In genomic region chr6:111880181-111880944, GRCh38 we compare ENCODE assay signal across 18 cellular contexts. TPM values are rescaled to one million over a fixed set of nuclear protein-coding genes. Genes with fewer than 3 reads are reported as not detected.
A peak's percentile ranks its signal among the peaks of the same experiment; 100 is the strongest.
DNase-seq lines count a peak whose midpoint lies in the region; ATAC-seq and TF ChIP-seq lines count a peak whose summit lies in the region.
"Had no signal": no experiment of that assay in that cellular context is flagged by ENCODE, and none has a peak within 500 bp of the region (broad histone marks: within the 10 kb centered on the region; RNA-seq: fewer than 3 reads in every experiment).

No MANE protein-coding gene starts in this region.

- intact Hi-C loops in IMR-90 (cut with micrococcal nuclease): no loop called here
- intact Hi-C loops in thyroid gland (cut with DNase I): no loop called here
- intact Hi-C loops in activated T-helper 1 cell treated with anti-CD3 and anti-CD28 coated beads, Interleukin-12 subunit alpha, Interleukin-12 subunit beta, Interleukin-2, Interleukin-4 antibody, amounts not matched to agents 30 ng/mL and 10 ng/mL and 1 ng/mL, durations not matched to agents 14 hours and 24 hours and 36 hours (cut with micrococcal nuclease): no loop called here

- no peak overlapping the region for H3K23ac ChIP-seq in IMR-90 (ENCODE audit: low read depth, low read length)

- H3K18ac ChIP-seq in IMR-90 (ENCODE audit: low read depth, low read length): no peak overlapping the region

- no peak overlapping the region for H3K14ac ChIP-seq in IMR-90 (replicated peaks; ENCODE audit: low read depth, low read length)

- H3K9me1 ChIP-seq in IMR-90 (ENCODE audit: insufficient read depth, low read length): no peaks in the 10 kb centered on the region

- no peak overlapping the region for H2BK5ac ChIP-seq in IMR-90 (ENCODE audit: low read depth, low read length, poor library complexity, severe bottlenecking)

- no peak overlapping the region for H3K27ac Mint-ChIP-seq in activated T-helper 1 cell treated with anti-CD3 and anti-CD28 coated beads, Interleukin-12 subunit alpha, Interleukin-12 subunit beta, Interleukin-2, Interleukin-4 antibody, amounts not matched to agents 30 ng/mL and 10 ng/mL and 1 ng/mL, durations not matched to agents 14 hours and 24 hours and 36 hours
- H3K27ac Mint-ChIP-seq: activated CD4-positive, alpha-beta memory T cell treated with anti-CD3 and anti-CD28 coated beads, Interleukin-2, amount 10 ng/mL, durations not matched to agents 7 days and 5 days; nephron had no signal

- no TSS peak for BruUV-seq in IMR-90 (replicated peaks; lab: Mats Ljungman, UMichigan)

- WGBS in IMR-90 (ENCODE audit: extremely low coverage in 2 of 2, insufficient read length in 1 of 2), 2 experiments: no CpG with 5 or more reads among the region's 2 CpGs
- 98 to 99% methylated on average over 2 of the region's 2 CpGs for WGBS in thyroid gland, 2 donors

- H3K56ac ChIP-seq in IMR-90 (ENCODE audit: extremely low read depth, insufficient read depth, low read length): no peak overlapping the region

- TF ChIP-seq POLR2A in IMR-90 (IDR thresholded peaks at IDR 0.05; ENCODE audit: low read depth, low read length): no peak
- no peak for TF ChIP-seq POLR2A in thyroid gland (IDR thresholded peaks at IDR 0.05)

- peak overlapping the region; percentile 51 for H2AFZ ChIP-seq in ACC112 (ENCODE audit: low read length, unreplicated experiment)
- no peak overlapping the region for H2AFZ ChIP-seq in IMR-90 (replicated peaks; ENCODE audit: low read length, poor library complexity)

- DNase-seq in IMR-90 (peak; percentile 54), astrocyte of the spinal cord (ENCODE audit: low read depth, low spot score) (peak; percentile 24), glomerular visceral epithelial cell (ENCODE audit: extremely low spot score) (peak; percentile 16), thyroid gland (no peak)
- no peak for DNase-seq in stimulated activated naive CD4-positive, alpha-beta T cell treated with Interleukin-2 at 50 U/mL for 16 hours (lab: John Stamatoyannopoulos, UW)
- DNase-seq in activated T-helper 1 cell treated with anti-CD3 and anti-CD28 coated beads, Interleukin-12 subunit alpha, Interleukin-12 subunit beta, Interleukin-2, Interleukin-4 antibody, amounts not matched to agents 30 ng/mL and 10 ng/mL and 1 ng/mL, durations not matched to agents 14 hours and 24 hours and 36 hours (ENCODE audit: low spot score): no peak
- DNase-seq: activated CD4-positive, alpha-beta memory T cell treated with anti-CD3 and anti-CD28 coated beads, Interleukin-2, amount 10 ng/mL, durations not matched to agents 7 days and 5 days; AML-193; aorta; effector CD4-positive, alpha-beta T cell; NCI-H1105; stimulated activated CD4-positive, alpha-beta T cell treated with anti-CD3 and anti-CD28 coated beads, Interleukin-2, amount 100 ng/mL, for 24 hours had no signal

- peaks cover 31% of the 10 kb centered on the region for H3K9me3 Mint-ChIP-seq in activated T-helper 1 cell treated with anti-CD3 and anti-CD28 coated beads, Interleukin-12 subunit alpha, Interleukin-12 subunit beta, Interleukin-2, Interleukin-4 antibody, amounts not matched to agents 30 ng/mL and 10 ng/mL and 1 ng/mL, durations not matched to agents 14 hours and 24 hours and 36 hours
- H3K9me3 Mint-ChIP-seq: nephron had no signal

- H3K79me2 ChIP-seq in ACC112 (ENCODE audit: control insufficient read depth, insufficient read depth, low read length, unreplicated experiment): no peaks in the 10 kb centered on the region

- H3K27me3 Mint-ChIP-seq in activated T-helper 1 cell treated with anti-CD3 and anti-CD28 coated beads, Interleukin-12 subunit alpha, Interleukin-12 subunit beta, Interleukin-2, Interleukin-4 antibody, amounts not matched to agents 30 ng/mL and 10 ng/mL and 1 ng/mL, durations not matched to agents 14 hours and 24 hours and 36 hours (ENCODE audit: insufficient read depth): peaks cover 9% of the 10 kb centered on the region
- H3K27me3 Mint-ChIP-seq: activated CD4-positive, alpha-beta memory T cell treated with anti-CD3 and anti-CD28 coated beads, Interleukin-2, amount 10 ng/mL, durations not matched to agents 7 days and 5 days had no signal

- H3K9me3 ChIP-seq in IMR-90 (ENCODE audit: control insufficient read depth, insufficient read depth, low read length) (no peaks in the 10 kb centered on the region), thyroid gland (no peaks in the 10 kb centered on the region)
- H3K9me3 ChIP-seq: gastroesophageal sphincter, thoracic aorta had no signal

- H3K4me3 ChIP-seq in ACC112 (ENCODE audit: low read depth, low read length): no peak overlapping the region
- no peak overlapping the region for H3K4me3 ChIP-seq in IMR-90 (ENCODE audit: insufficient read depth, low read depth, low read length)
- no peak overlapping the region for H3K4me3 ChIP-seq in astrocyte of the spinal cord (ENCODE audit: low read depth, low read length)
- H3K4me3 ChIP-seq in thyroid gland (replicated peaks in 1 of 3): no peak overlapping the region
- H3K4me3 ChIP-seq: gastroesophageal sphincter, SK-N-MC, thoracic aorta had no signal

- H3K36me3 ChIP-seq in ACC112 (ENCODE audit: insufficient read depth, low read length) (0 out of 2 replicates have a peak, but pooled peaks cover 6% of the 10 kb centered on the region), IMR-90 (ENCODE audit: control insufficient read depth, insufficient read depth, low read length) (no peaks in the 10 kb centered on the region), thyroid gland (no peaks in the 10 kb centered on the region)
- H3K36me3 ChIP-seq: gastroesophageal sphincter, thoracic aorta had no signal

- POLR2A ChIA-PET in IMR-90 (lab: Charles Lee; ENCODE audit: unreplicated experiment): no interaction called here

- CTCF ChIA-PET in IMR-90 (lab: Yijun Ruan, JAX): no interaction called here

- no peak overlapping the region for H4K91ac ChIP-seq in IMR-90 (ENCODE audit: insufficient read depth, low read depth, low read length)

- H2BK120ac ChIP-seq in IMR-90 (ENCODE audit: low read depth, low read length): no peak overlapping the region

- no peak overlapping the region for H2AK9ac ChIP-seq in IMR-90 (replicated peaks; ENCODE audit: low read depth, low read length, poor library complexity)

- no peak overlapping the region for H3K4me3 Mint-ChIP-seq in activated T-helper 1 cell treated with anti-CD3 and anti-CD28 coated beads, Interleukin-12 subunit alpha, Interleukin-12 subunit beta, Interleukin-2, Interleukin-4 antibody, amounts not matched to agents 30 ng/mL and 10 ng/mL and 1 ng/mL, durations not matched to agents 14 hours and 24 hours and 36 hours
- H3K4me3 Mint-ChIP-seq: activated CD4-positive, alpha-beta memory T cell treated with anti-CD3 and anti-CD28 coated beads, Interleukin-2, amount 10 ng/mL, durations not matched to agents 7 days and 5 days; nephron had no signal

- TF ChIP-seq CTCF in IMR-90 (conservative IDR thresholded peaks at IDR 0.05; ENCODE audit: low read depth, low read length) (no peak), astrocyte of the spinal cord (IDR thresholded peaks at IDR 0.05; ENCODE audit: low read depth, low read length) (no peak), thyroid gland (IDR thresholded peaks at IDR 0.05) (no peak)

- H4K5ac ChIP-seq in IMR-90 (ENCODE audit: low read depth, low read length): no peak overlapping the region; the same call in 1 of the 2 replicates

- no peak overlapping the region for H3K4me2 ChIP-seq in IMR-90 (ENCODE audit: low read depth, low read length)

- no peak for TF ChIP-seq RAD21 in IMR-90 (IDR thresholded peaks at IDR 0.05; ENCODE audit: low read length)

- in situ Hi-C loops in IMR-90 (cut with MboI; ENCODE audit: low sequenced_read_pairs): no loop called here
- in situ Hi-C loops in astrocyte of the spinal cord (cut with HindIII; ENCODE audit: low sequenced_read_pairs): no loop called here

- H2BK20ac ChIP-seq in IMR-90 (ENCODE audit: low read depth, low read length): peak overlapping the region; percentile 11; the same call in 1 of the 2 replicates

- no peaks in the 10 kb centered on the region for H3K4me1 Mint-ChIP-seq in activated T-helper 1 cell treated with anti-CD3 and anti-CD28 coated beads, Interleukin-12 subunit alpha, Interleukin-12 subunit beta, Interleukin-2, Interleukin-4 antibody, amounts not matched to agents 30 ng/mL and 10 ng/mL and 1 ng/mL, durations not matched to agents 14 hours and 24 hours and 36 hours (ENCODE audit: low read depth)
- H3K4me1 Mint-ChIP-seq: nephron had no signal

- no peak overlapping the region for H4K8ac ChIP-seq in IMR-90 (ENCODE audit: low read depth in 2 of 2, low read length in 2 of 2)

- ATAC-seq in IMR-90 (ENCODE audit: low read depth): no peak; the same call in 1 of the 2 replicates
- no peak for ATAC-seq in HG02798 (IDR thresholded peaks at IDR 0.05; ENCODE audit: poor library complexity, unreplicated experiment)
- ATAC-seq: gastroesophageal sphincter had no signal

- H3K9ac ChIP-seq in IMR-90 (ENCODE audit: low read depth, low read length): no peak overlapping the region

- H4K20me1 ChIP-seq in IMR-90 (ENCODE audit: insufficient read depth, low read length): no peaks in the 10 kb centered on the region

- no peak overlapping the region for H2AK5ac ChIP-seq in IMR-90 (ENCODE audit: low read depth, low read length)

- H3K36me3 Mint-ChIP-seq in activated T-helper 1 cell treated with anti-CD3 and anti-CD28 coated beads, Interleukin-12 subunit alpha, Interleukin-12 subunit beta, Interleukin-2, Interleukin-4 antibody, amounts not matched to agents 30 ng/mL and 10 ng/mL and 1 ng/mL, durations not matched to agents 14 hours and 24 hours and 36 hours (ENCODE audit: low read depth): peaks cover 6% of the 10 kb centered on the region

- H3K27ac ChIP-seq in ACC112 (ENCODE audit: low read depth, low read length): peak overlapping the region; percentile 76
- no peak overlapping the region for H3K27ac ChIP-seq in IMR-90 (ENCODE audit: insufficient read depth, low read length)
- no peak overlapping the region for H3K27ac ChIP-seq in thyroid gland
- H3K27ac ChIP-seq: gastroesophageal sphincter, SK-N-MC, thoracic aorta had no signal

- H3K27me3 ChIP-seq in ACC112 (ENCODE audit: insufficient read depth, low read length) (no peaks in the 10 kb centered on the region), IMR-90 (ENCODE audit: control insufficient read depth, insufficient read depth, low read length) (no peaks in the 10 kb centered on the region), thyroid gland (no peaks in the 10 kb centered on the region)

- H3K4ac ChIP-seq in IMR-90 (ENCODE audit: low read depth, low read length): no peak overlapping the region

- dilution Hi-C loops in IMR-90 (cut with HindIII; ENCODE audit: low sequenced_read_pairs, unreplicated experiment): no loop called here

- no peak overlapping the region for H2BK15ac ChIP-seq in IMR-90 (ENCODE audit: low read depth, low read length)

- H3K79me1 ChIP-seq in IMR-90 (ENCODE audit: low read depth in 1 of 2, low read length in 2 of 2): no peaks in the 10 kb centered on the region

- H3K4me1 ChIP-seq in ACC112 (ENCODE audit: control insufficient read depth, insufficient read depth, low read length, unreplicated experiment): peaks cover 11% of the 10 kb centered on the region
- no peaks in the 10 kb centered on the region for H3K4me1 ChIP-seq in IMR-90 (ENCODE audit: control insufficient read depth, insufficient read depth, low read length)
- no peaks in the 10 kb centered on the region for H3K4me1 ChIP-seq in thyroid gland
- H3K4me1 ChIP-seq: gastroesophageal sphincter had no signal

RNA-seq across cellular contexts. Expression of gene FYN, which starts 7.1 kb away (rescaled TPM):
- total RNA-seq in IMR-90 (2012; rRNA removed): 36.4 and 41.1 TPM in 2 replicates
- 30.8 and 35.1 TPM in 2 replicates for polyA plus RNA-seq in IMR-90 (2012; rRNA removed)
- polyA plus RNA-seq in IMR-90 (2012; cell fraction: cytosol; rRNA removed): 41.7 and 98.8 TPM in 2 replicates
- 36.3 and 72.0 TPM in 2 replicates for polyA plus RNA-seq in IMR-90 (2012; cell fraction: nucleus; rRNA removed; ENCODE audit: low replicate concordance)
- total RNA-seq in thyroid gland: 100 to 1,000 TPM in 2 of 4 donors, 10 to 100 TPM in 2; 67.0 to 206 (median 95.9) TPM
- total RNA-seq in activated T-helper 1 cell treated with anti-CD3 and anti-CD28 coated beads, Interleukin-12 subunit alpha, Interleukin-12 subunit beta, Interleukin-2, Interleukin-4 antibody, amounts not matched to agents 30 ng/mL and 10 ng/mL and 1 ng/mL, durations not matched to agents 14 hours and 24 hours and 36 hours: 347 and 355 TPM in 2 replicates

Comparison
In these comparisons a context has a peak if more than half of its experiments do, and no peak if none do; other contexts are left out.
1. DNase-seq: peak in IMR-90 (single experiment), astrocyte of the spinal cord (single experiment) and glomerular visceral epithelial cell (single experiment); none in thyroid gland (0 of 2), stimulated activated naive CD4-positive, alpha-beta T cell treated with Interleukin-2 at 50 U/mL for 16 hours (single experiment) and activated T-helper 1 cell treated with anti-CD3 and anti-CD28 coated beads, Interleukin-12 subunit alpha, Interleukin-12 subunit beta, Interleukin-2, Interleukin-4 antibody, amounts not matched to agents 30 ng/mL and 10 ng/mL and 1 ng/mL, durations not matched to agents 14 hours and 24 hours and 36 hours (single experiment).